Comparison of ENCODE assay signal across 2 cellular contexts in the genomic region with DNA sequence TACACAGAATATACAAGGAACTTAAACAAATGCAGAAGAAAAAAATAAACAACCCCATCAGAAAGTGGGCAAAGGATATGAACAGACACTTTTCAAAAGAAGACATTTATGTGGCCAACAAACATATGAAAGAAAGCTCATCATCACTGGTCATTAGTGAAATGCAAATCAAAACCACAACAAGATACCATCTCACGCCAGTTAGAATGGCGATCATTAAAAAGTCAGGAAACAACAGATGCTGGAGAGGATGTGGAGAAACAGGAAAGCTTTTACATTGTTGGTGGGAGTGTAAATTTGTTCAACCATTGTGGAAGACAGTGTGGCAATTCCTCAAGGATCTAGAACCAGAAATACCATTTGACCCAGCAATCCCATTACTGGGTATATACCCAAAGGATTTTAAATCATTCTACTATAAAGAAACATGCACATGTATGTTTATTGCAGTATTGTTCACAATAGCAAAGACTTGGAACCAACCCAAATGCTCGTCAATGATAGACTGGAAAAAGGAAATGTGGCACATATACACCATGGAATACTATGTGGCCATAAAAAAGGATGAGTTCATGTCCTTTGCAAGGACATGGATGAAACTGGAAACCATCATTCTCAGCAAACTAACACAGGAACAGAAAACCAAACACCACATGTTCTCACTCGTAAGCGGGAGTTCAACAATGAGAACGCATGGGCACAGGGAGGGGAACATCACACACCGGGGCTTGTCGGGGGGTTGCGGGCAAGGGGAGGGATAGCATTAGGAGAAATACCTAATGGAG.
TF ChIP-seq lines count a peak whose summit lies in the region.

No MANE protein-coding gene starts in this region.

TF ChIP-seq in HEK293, 187 proteins besides CTCF, POLR2A, EP300 and RAD21:
- TF ChIP-seq ZNF146 (tag by site-specific recombination; IDR thresholded peaks at IDR 0.05) (peak; percentile 92), ZNF202 (tag by site-specific recombination; IDR thresholded peaks at IDR 0.05; ENCODE audit: borderline replicate concordance) (peak; percentile 38; the same call in 1 of the 2 replicates)
- TF ChIP-seq, protein P1, sequence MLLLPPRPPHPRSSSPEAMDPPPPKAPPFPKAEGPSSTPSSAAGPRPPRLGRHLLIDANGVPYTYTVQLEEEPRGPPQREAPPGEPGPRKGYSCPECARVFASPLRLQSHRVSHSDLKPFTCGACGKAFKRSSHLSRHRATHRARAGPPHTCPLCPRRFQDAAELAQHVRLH (tag by site-specific recombination; IDR thresholded peaks at IDR 0.05), result 0 out of 2 replicates have a peak, but pooled peaks have one; percentile 35

TF ChIP-seq in GM12878, 131 proteins besides CTCF, POLR2A, EP300 and RAD21:
- peak; percentile 24; the same call in 1 of the 2 replicates for TF ChIP-seq ZBTB33 (IDR thresholded peaks at IDR 0.05)
